In the genomic region with DNA sequence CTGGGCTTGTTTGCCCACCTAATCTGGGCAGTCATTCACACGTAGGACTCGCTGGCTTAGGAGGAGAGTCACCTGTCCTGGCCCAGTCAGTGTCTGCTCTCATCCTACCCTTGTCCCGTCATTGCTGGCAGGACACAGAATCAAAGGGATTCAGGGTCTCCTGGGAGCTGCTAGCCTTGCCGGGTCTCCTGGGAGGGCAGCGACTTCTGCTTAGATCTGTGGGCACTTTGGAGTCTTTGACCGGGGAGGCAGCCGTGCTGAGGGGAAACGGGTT, we compare ENCODE assay signal across 8 cellular contexts. TPM values are rescaled to one million over a fixed set of nuclear protein-coding genes. Genes with fewer than 3 reads are reported as not detected.
A peak's percentile ranks its signal among the peaks of the same experiment; 100 is the strongest.
DNase-seq lines count a peak whose midpoint lies in the region; ATAC-seq, FAIRE-seq and TF ChIP-seq lines count a peak whose summit lies in the region.

No MANE protein-coding gene starts in this region.

- H3K4me3 Mint-ChIP-seq in effector memory CD8-positive, alpha-beta T cell, result peak overlapping the region; percentile 82 to 86

- peaks cover 37 to 47% of the 10 kb centered on the region in 2 donors for H3K4me1 Mint-ChIP-seq in effector memory CD8-positive, alpha-beta T cell (ENCODE audit: low read depth in 2 of 2)

- peak overlapping the region; percentile 94 to 98 (median 96) for H3K27ac ChIP-seq in pancreas

- H3K36me3 Mint-ChIP-seq in effector memory CD8-positive, alpha-beta T cell (ENCODE audit: insufficient read depth), result peaks cover 43% of the 10 kb centered on the region

- ATAC-seq in effector memory CD8-positive, alpha-beta T cell (replicated peaks), result no peak
- ATAC-seq in pancreas (no peak), HG03457 (IDR thresholded peaks at IDR 0.05; ENCODE audit: unreplicated experiment) (no peak), HG03196 (IDR thresholded peaks at IDR 0.05; ENCODE audit: unreplicated experiment) (no peak)

- WGBS in pancreas, 2 donors, result 4 to 5% methylated on average over 8 of the region's 8 CpGs

- peak overlapping the region; percentile 57 for H3K4me3 ChIP-seq in NT2/D1 (ENCODE audit: insufficient read length, low read depth)
- H3K4me3 ChIP-seq in pancreas, result peak overlapping the region in 2 of 4 donors; percentile 67 to 74

- H3K9me3 ChIP-seq in NT2/D1 (ENCODE audit: insufficient read depth, low read length), result no peaks in the 10 kb centered on the region
- H3K9me3 ChIP-seq in pancreas, result no peaks in the 10 kb centered on the region

- H3K4me1 ChIP-seq in NT2/D1 (ENCODE audit: insufficient read depth, insufficient read length) (peaks cover 20% of the 10 kb centered on the region), pancreas (peaks cover 28 to 47% (median 30%) of the 10 kb centered on the region in 3 donors)

- DNase-seq in ELF-1 (ENCODE audit: low read depth, low spot score) (peak; percentile 53), NT2/D1 (ENCODE audit: low read depth, low spot score) (no peak), pancreas (no peak), AG08396 (ENCODE audit: low spot score) (no peak), COR-L47 (lab: John Stamatoyannopoulos, UW) (no peak)
- DNase-seq in effector memory CD8-positive, alpha-beta T cell, result no peak

- no peaks in the 10 kb centered on the region for H3K36me3 ChIP-seq in NT2/D1 (ENCODE audit: insufficient read depth, insufficient read length, low read length)
- no peaks in the 10 kb centered on the region for H3K36me3 ChIP-seq in pancreas

- intact Hi-C loops in pancreas (cut with DNase I), result loop anchor here in 1 of 3 donors (10.0 kb wide), 1 partner anchor 51 kb away; no protein-coding TSS in a partner anchor

- H3K9me3 Mint-ChIP-seq in effector memory CD8-positive, alpha-beta T cell, result no peaks in the 10 kb centered on the region

- H3K9ac ChIP-seq in NT2/D1 (ENCODE audit: insufficient read length, low read depth), result peak overlapping the region; percentile 80

- no peak for TF ChIP-seq CTCF in pancreas (IDR thresholded peaks at IDR 0.05)

- peak overlapping the region; percentile 98 to 99 for H3K27ac Mint-ChIP-seq in effector memory CD8-positive, alpha-beta T cell

- H3K27me3 ChIP-seq in NT2/D1 (ENCODE audit: insufficient read depth, insufficient read length) (peaks cover 61% of the 10 kb centered on the region), pancreas (no peaks in the 10 kb centered on the region)

- FAIRE-seq in pancreas (lab: Jason Lieb, UNC), result no peak

- no peaks in the 10 kb centered on the region for H3K27me3 Mint-ChIP-seq in effector memory CD8-positive, alpha-beta T cell

RNA-seq across cellular contexts. Expression of a gene that starts 12.6 kb away (rescaled TPM):
- 10 to 100 TPM; 12.1 to 21.6 (median 13.5) TPM for total RNA-seq in pancreas
- polyA plus RNA-seq in pancreas, result 10 to 100 TPM; 21.1 to 23.9 TPM
